In the genomic region with DNA sequence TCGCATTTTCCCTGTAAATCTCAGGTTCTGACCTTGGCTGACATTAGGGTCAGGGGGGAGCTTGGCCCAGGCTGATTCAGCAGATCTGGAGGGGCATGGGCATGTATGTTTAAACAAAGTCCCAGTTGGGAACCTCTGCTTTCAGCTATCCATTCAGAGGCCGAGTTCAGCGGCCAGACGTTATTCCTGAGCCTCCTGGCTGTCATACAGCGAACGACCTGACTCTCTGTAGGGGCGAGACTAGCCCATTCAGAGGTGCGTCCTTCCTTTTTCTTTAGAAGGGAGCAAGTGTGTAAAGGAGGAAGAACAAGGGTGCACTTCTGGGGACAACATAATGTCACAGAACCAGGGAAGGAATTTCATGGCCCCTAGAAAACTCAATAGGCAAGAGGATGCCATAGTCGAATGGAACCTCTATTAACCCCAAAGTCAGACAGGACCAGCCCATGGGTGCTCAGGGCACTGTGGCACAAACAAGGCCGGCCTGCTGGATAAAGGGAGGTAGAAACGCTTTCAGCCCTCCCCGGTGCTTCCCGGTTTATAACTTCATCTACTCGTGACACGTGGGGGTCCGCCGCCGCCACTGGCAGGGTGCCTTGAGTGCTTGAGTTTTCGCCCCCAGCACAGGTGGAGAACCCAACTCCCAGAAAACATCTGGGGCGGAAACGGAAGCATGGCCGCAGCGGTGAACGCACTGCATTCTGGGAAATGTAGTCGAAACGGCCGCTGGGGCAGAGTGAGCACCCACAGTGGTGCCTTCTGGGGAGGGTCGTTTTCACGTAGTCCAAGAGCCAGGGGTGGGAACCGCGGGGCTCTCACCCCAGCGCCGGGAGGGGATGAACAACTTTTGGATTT, we compare ENCODE assay signal across 1 cellular context.
A peak's percentile ranks its signal among the peaks of the same experiment; 100 is the strongest.
TF ChIP-seq lines count a peak whose summit lies in the region.

No MANE protein-coding gene starts in this region.

TF ChIP-seq in HepG2, 621 proteins besides CTCF, POLR2A, EP300 and RAD21 (continued from another document and continues in another):
- TF ChIP-seq, protein P1, sequence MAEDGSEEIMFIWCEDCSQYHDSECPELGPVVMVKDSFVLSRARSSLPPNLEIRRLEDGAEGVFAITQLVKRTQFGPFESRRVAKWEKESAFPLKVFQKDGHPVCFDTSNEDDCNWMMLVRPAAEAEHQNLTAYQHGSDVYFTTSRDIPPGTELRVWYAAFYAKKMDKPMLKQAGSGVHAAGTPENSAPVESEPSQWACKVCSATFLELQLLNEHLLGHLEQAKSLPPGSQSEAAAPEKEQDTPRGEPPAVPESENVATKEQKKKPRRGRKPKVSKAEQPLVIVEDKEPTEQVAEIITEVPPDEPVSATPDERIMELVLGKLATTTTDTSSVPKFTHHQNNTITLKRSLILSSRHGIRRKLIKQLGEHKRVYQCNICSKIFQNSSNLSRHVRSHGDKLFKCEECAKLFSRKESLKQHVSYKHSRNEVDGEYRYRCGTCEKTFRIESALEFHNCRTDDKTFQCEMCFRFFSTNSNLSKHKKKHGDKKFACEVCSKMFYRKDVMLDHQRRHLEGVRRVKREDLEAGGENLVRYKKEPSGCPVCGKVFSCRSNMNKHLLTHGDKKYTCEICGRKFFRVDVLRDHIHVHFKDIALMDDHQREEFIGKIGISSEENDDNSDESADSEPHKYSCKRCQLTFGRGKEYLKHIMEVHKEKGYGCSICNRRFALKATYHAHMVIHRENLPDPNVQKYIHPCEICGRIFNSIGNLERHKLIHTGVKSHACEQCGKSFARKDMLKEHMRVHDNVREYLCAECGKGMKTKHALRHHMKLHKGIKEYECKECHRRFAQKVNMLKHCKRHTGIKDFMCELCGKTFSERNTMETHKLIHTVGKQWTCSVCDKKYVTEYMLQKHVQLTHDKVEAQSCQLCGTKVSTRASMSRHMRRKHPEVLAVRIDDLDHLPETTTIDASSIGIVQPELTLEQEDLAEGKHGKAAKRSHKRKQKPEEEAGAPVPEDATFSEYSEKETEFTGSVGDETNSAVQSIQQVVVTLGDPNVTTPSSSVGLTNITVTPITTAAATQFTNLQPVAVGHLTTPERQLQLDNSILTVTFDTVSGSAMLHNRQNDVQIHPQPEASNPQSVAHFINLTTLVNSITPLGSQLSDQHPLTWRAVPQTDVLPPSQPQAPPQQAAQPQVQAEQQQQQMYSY (CRISPR knock-in tag; IDR thresholded peaks at IDR 0.05): no peak
- no peak for TF ChIP-seq ETS1 (CRISPR knock-in tag; IDR thresholded peaks at IDR 0.05)
- peak; percentile 46; the same call in 1 of the 2 replicates for TF ChIP-seq TARDBP (CRISPR knock-in tag; IDR thresholded peaks at IDR 0.05)
- TF ChIP-seq ZKSCAN1 (IDR thresholded peaks at IDR 0.05; ENCODE audit: low read length): no peak
- TF ChIP-seq NONO (IDR thresholded peaks at IDR 0.05): no peak
- TF ChIP-seq NONO (CRISPR knock-in tag; conservative IDR thresholded peaks at IDR 0.05): 0 out of 2 replicates have a peak, but pooled peaks have one; percentile 44
- TF ChIP-seq BRCA1 (CRISPR knock-in tag; IDR thresholded peaks at IDR 0.05): no peak
- TF ChIP-seq, protein P2, sequence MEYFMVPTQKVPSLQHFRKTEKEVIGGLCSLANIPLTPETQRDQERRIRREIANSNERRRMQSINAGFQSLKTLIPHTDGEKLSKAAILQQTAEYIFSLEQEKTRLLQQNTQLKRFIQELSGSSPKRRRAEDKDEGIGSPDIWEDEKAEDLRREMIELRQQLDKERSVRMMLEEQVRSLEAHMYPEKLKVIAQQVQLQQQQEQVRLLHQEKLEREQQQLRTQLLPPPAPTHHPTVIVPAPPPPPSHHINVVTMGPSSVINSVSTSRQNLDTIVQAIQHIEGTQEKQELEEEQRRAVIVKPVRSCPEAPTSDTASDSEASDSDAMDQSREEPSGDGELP (IDR thresholded peaks at IDR 0.05; ENCODE audit: borderline replicate concordance, low read depth): peak; percentile 71; the same call in 1 of the 2 replicates
- no peak for TF ChIP-seq LCORL (IDR thresholded peaks at IDR 0.05)
- no peak for TF ChIP-seq LCORL (CRISPR knock-in tag; IDR thresholded peaks at IDR 0.05)
- 0 out of 2 replicates have a peak, but pooled peaks have one; percentile 39 for TF ChIP-seq ARNT2 (CRISPR knock-in tag; IDR thresholded peaks at IDR 0.05; ENCODE audit: low read depth)
- TF ChIP-seq ZC3H13 (CRISPR knock-in tag; IDR thresholded peaks at IDR 0.05): no peak
- no peak for TF ChIP-seq ADNP (CRISPR knock-in tag; IDR thresholded peaks at IDR 0.05)
- TF ChIP-seq, protein P3, sequence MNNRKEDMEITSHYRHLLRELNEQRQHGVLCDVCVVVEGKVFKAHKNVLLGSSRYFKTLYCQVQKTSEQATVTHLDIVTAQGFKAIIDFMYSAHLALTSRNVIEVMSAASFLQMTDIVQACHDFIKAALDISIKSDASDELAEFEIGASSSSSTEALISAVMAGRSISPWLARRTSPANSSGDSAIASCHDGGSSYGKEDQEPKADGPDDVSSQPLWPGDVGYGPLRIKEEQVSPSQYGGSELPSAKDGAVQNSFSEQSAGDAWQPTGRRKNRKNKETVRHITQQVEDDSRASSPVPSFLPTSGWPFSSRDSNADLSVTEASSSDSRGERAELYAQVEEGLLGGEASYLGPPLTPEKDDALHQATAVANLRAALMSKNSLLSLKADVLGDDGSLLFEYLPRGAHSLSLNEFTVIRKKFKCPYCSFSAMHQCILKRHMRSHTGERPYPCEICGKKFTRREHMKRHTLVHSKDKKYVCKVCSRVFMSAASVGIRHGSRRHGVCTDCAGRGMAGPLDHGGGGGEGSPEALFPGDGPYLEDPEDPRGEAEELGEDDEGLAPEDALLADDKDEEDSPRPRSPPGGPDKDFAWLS (CRISPR knock-in tag; IDR thresholded peaks at IDR 0.05; ENCODE audit: borderline replicate concordance): no peak
- peak; percentile 81; the same call in 1 of the 2 replicates for TF ChIP-seq ERF (CRISPR knock-in tag; IDR thresholded peaks at IDR 0.05)
- no peak for TF ChIP-seq GATA4 (IDR thresholded peaks at IDR 0.05; ENCODE audit: borderline replicate concordance, low read depth)
- no peak for TF ChIP-seq KDM5A (IDR thresholded peaks at IDR 0.05; ENCODE audit: borderline replicate concordance, low read length)
- TF ChIP-seq ZNF772 (CRISPR knock-in tag; IDR thresholded peaks at IDR 0.05): no peak
- TF ChIP-seq, protein P4, sequence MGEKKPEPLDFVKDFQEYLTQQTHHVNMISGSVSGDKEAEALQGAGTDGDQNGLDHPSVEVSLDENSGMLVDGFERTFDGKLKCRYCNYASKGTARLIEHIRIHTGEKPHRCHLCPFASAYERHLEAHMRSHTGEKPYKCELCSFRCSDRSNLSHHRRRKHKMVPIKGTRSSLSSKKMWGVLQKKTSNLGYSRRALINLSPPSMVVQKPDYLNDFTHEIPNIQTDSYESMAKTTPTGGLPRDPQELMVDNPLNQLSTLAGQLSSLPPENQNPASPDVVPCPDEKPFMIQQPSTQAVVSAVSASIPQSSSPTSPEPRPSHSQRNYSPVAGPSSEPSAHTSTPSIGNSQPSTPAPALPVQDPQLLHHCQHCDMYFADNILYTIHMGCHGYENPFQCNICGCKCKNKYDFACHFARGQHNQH (CRISPR knock-in tag; IDR thresholded peaks at IDR 0.05): 0 out of 2 replicates have a peak, but pooled peaks have one; percentile 22
- no peak for TF ChIP-seq HNRNPLL (IDR thresholded peaks at IDR 0.05; ENCODE audit: low read depth, low read length, poor library complexity, severe bottlenecking)
- TF ChIP-seq KLF16 (CRISPR knock-in tag; IDR thresholded peaks at IDR 0.05): peak in 1 of 2 experiments; percentile 53; a peak in 1 of 4 replicates
- peak; percentile 77 for TF ChIP-seq YY1 (IDR thresholded peaks at IDR 0.05; ENCODE audit: insufficient read depth, insufficient replicate concordance, low read depth, low read length)
- no peak for TF ChIP-seq PCBP1 (IDR thresholded peaks at IDR 0.05; ENCODE audit: borderline replicate concordance, low read depth, low read length)
- TF ChIP-seq RBFOX2 (IDR thresholded peaks at IDR 0.05; ENCODE audit: low read depth, low read length): peak; percentile 59
- TF ChIP-seq BCL6 (CRISPR knock-in tag; IDR thresholded peaks at IDR 0.05): no peak
- TF ChIP-seq ZNF567 (CRISPR knock-in tag; IDR thresholded peaks at IDR 0.05; ENCODE audit: borderline replicate concordance): peak; percentile 67; the same call in 1 of the 2 replicates
- TF ChIP-seq TRAFD1 (CRISPR knock-in tag; IDR thresholded peaks at IDR 0.05; ENCODE audit: borderline replicate concordance): no peak; the same call in 1 of the 2 replicates
- no peak for TF ChIP-seq MBD4 (IDR thresholded peaks at IDR 0.05; ENCODE audit: borderline replicate concordance, low read length)
- 0 out of 2 replicates have a peak, but pooled peaks have one; percentile 29 for TF ChIP-seq SNAPC2 (CRISPR knock-in tag; IDR thresholded peaks at IDR 0.05)
- TF ChIP-seq, protein P5, sequence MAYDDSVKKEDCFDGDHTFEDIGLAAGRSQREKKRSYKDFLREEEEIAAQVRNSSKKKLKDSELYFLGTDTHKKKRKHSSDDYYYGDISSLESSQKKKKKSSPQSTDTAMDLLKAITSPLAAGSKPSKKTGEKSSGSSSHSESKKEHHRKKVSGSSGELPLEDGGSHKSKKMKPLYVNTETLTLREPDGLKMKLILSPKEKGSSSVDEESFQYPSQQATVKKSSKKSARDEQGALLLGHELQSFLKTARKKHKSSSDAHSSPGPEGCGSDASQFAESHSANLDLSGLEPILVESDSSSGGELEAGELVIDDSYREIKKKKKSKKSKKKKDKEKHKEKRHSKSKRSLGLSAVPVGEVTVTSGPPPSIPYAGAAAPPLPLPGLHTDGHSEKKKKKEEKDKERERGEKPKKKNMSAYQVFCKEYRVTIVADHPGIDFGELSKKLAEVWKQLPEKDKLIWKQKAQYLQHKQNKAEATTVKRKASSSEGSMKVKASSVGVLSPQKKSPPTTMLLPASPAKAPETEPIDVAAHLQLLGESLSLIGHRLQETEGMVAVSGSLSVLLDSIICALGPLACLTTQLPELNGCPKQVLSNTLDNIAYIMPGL (CRISPR knock-in tag; IDR thresholded peaks at IDR 0.05; ENCODE audit: borderline replicate concordance in 1 of 2, low read depth in 1 of 2): no peak; a peak in 1 of 4 replicates
- TF ChIP-seq GATAD1 (CRISPR knock-in tag; IDR thresholded peaks at IDR 0.05): peak; percentile 73
- no peak for TF ChIP-seq RNF219 (CRISPR knock-in tag; IDR thresholded peaks at IDR 0.05)
- no peak; the same call in 1 of the 2 replicates for TF ChIP-seq ATF7-NPFF (CRISPR knock-in tag; IDR thresholded peaks at IDR 0.05; ENCODE audit: low read depth)
- TF ChIP-seq, protein P6, sequence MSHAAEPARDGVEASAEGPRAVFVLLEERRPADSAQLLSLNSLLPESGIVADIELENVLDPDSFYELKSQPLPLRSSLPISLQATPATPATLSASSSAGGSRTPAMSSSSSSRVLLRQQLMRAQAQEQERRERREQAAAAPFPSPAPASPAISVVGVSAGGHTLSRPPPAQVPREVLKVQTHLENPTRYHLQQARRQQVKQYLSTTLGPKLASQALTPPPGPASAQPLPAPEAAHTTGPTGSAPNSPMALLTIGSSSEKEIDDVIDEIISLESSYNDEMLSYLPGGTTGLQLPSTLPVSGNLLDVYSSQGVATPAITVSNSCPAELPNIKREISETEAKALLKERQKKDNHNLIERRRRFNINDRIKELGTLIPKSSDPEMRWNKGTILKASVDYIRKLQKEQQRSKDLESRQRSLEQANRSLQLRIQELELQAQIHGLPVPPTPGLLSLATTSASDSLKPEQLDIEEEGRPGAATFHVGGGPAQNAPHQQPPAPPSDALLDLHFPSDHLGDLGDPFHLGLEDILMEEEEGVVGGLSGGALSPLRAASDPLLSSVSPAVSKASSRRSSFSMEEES (CRISPR knock-in tag; IDR thresholded peaks at IDR 0.05): no peak
- no peak for TF ChIP-seq FOXO1 (CRISPR knock-in tag; IDR thresholded peaks at IDR 0.05)
- no peak for TF ChIP-seq ZMYM2 (CRISPR knock-in tag; IDR thresholded peaks at IDR 0.05)
- TF ChIP-seq, protein P7, sequence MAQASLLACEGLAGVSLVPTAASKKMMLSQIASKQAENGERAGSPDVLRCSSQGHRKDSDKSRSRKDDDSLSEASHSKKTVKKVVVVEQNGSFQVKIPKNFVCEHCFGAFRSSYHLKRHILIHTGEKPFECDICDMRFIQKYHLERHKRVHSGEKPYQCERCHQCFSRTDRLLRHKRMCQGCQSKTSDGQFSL (CRISPR knock-in tag; IDR thresholded peaks at IDR 0.05): no peak
- peak; percentile 80; the same call in 1 of the 2 replicates for TF ChIP-seq ZNF124 (CRISPR knock-in tag; IDR thresholded peaks at IDR 0.05)
- peak; percentile 78 for TF ChIP-seq ZFY (CRISPR knock-in tag; IDR thresholded peaks at IDR 0.05)
